9 cellular contexts compared by ENCODE assay signal in genomic region chr21:29938968-29939858, GRCh38. TPM values are rescaled to one million over a fixed set of nuclear protein-coding genes. Genes with fewer than 3 reads are reported as not detected.
A peak's percentile ranks its signal among the peaks of the same experiment; 100 is the strongest.
DNase-seq lines count a peak whose midpoint lies in the region; ATAC-seq and TF ChIP-seq lines count a peak whose summit lies in the region.
"Had no signal": no experiment of that assay in that cellular context is flagged by ENCODE, and none has a peak within 500 bp of the region (broad histone marks: within the 10 kb centered on the region; RNA-seq: fewer than 3 reads in every experiment).

No MANE protein-coding gene starts in this region.

- peak overlapping the region; percentile 17; the same call in 1 of the 2 replicates for H3K9ac ChIP-seq in HUES64 (ENCODE audit: low read depth, low read length)
- H3K9ac ChIP-seq: KMS-11 had no signal

- H3K27me3 ChIP-seq in HUES64 (ENCODE audit: insufficient read depth, low read length): peaks cover 69% of the 10 kb centered on the region
- H3K27me3 ChIP-seq in muscle layer of duodenum (ENCODE audit: low read depth, low read length): peaks cover 19% of the 10 kb centered on the region

- TF ChIP-seq CTCF in AG04449 (IDR thresholded peaks at IDR 0.05; ENCODE audit: insufficient read depth, low read length, missing control alignments) (no peak), epithelial cell of esophagus (IDR thresholded peaks at IDR 0.05; ENCODE audit: insufficient read depth, low read depth, low read length, missing control alignments) (no peak)

- H3K4me3 ChIP-seq in AG04449 (ENCODE audit: low read depth, low read length) (peak overlapping the region; percentile 48), HUES64 (ENCODE audit: low read length) (peak overlapping the region; percentile 63), epithelial cell of esophagus (ENCODE audit: low read length) (peak overlapping the region; percentile 16), muscle layer of duodenum (ENCODE audit: low read depth in 1 of 2, low read length in 2 of 2) (peak overlapping the region; percentile 12 to 57)

- H3K27ac ChIP-seq in HUES64 (ENCODE audit: low read depth, low read length) (no peak overlapping the region), muscle layer of duodenum (ENCODE audit: low read length) (no peak overlapping the region)
- H3K27ac ChIP-seq: KMS-11 had no signal

- peaks cover 10% of the 10 kb centered on the region for H3K4me1 ChIP-seq in HUES64 (ENCODE audit: insufficient read depth, low read length)
- peaks cover 0 to 17% of the 10 kb centered on the region in 2 donors for H3K4me1 ChIP-seq in muscle layer of duodenum (ENCODE audit: control insufficient read depth in 1 of 2, insufficient read depth in 2 of 2, low read length in 2 of 2)

- H3K36me3 ChIP-seq in HUES64 (ENCODE audit: insufficient read depth, low read length): no peaks in the 10 kb centered on the region
- no peaks in the 10 kb centered on the region for H3K36me3 ChIP-seq in muscle layer of duodenum (ENCODE audit: control insufficient read depth in 1 of 2, insufficient read depth in 2 of 2, low read length in 2 of 2)

- no peak for ATAC-seq in GM19467 (IDR thresholded peaks at IDR 0.05; ENCODE audit: unreplicated experiment)

- H3K9me3 ChIP-seq in HUES64 (ENCODE audit: insufficient read depth, low read depth, low read length): no peaks in the 10 kb centered on the region
- H3K9me3 ChIP-seq in muscle layer of duodenum (ENCODE audit: control insufficient read depth in 1 of 2, low read length in 2 of 2): no peaks in the 10 kb centered on the region

- CTCF ChIA-PET in AG04449 (lab: Yijun Ruan, JAX): no interaction called here

- 2% methylated on average over 68 of the region's 68 CpGs for WGBS in HUES64

- no peak for DNase-seq in AG04449 (ENCODE audit: low read depth, low spot score)
- peak; percentile 5 for DNase-seq in epithelial cell of esophagus (ENCODE audit: low read depth)
- no peak for DNase-seq in NCI-H526 (lab: John Stamatoyannopoulos, UW)
- DNase-seq in stimulated activated CD4-positive, alpha-beta T cell treated with anti-CD3 and anti-CD28 coated beads, Interleukin-4, amount 100 ng/mL, for 4 hours: no peak
- DNase-seq in putamen (ENCODE audit: low spot score): no peak

- POLR2A ChIA-PET in AG04449 (lab: Yijun Ruan, JAX): no interaction called here

RNA-seq across cellular contexts. Expression of gene GRIK1, which starts 0.6 kb away (rescaled TPM):
- 0.20 TPM for polyA plus RNA-seq in HUES64 (2013, experiment 1 of 2)
- polyA plus RNA-seq in HUES64 (2013, experiment 2 of 2): 0.19 TPM
